8 cellular contexts compared by ENCODE assay signal in the genomic region with DNA sequence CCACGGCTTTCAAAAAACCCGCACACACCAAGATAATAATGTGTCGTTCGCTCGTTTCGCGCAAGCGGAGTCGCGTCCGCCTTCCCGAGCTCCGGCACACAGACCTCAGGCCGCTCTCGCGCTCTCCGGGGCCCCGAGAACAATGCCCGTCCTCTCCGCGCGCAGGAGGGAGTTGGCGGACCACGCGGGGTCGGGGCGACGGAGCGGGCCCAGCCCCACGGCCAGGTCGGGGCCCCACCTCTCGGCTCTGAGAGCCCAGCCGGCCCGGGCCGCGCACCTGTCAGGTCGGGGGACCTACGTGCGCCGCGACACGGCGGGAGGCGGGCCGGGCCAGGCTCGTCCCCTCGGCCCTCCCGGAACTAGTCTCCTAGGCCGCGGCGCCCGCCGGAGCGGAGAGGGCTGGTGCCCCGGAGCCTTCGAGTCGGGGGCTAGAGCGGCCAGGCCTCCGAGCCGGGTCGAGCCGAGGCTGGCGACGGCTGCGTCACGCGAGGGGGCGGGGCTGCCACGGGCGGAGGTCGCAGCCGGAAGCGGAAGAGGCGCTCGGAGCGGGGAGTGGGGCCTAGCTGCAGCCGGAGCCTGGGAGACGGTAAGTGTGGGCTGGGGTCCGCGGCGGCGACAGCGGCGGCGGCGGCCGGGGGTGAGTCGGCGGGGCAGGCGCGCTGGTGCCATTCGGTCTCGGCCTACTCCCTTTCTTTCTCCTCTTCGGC. TPM values are rescaled to one million over a fixed set of nuclear protein-coding genes. Genes with fewer than 3 reads are reported as not detected.
DNase-seq lines count a peak whose midpoint lies in the region; ATAC-seq and TF ChIP-seq lines count a peak whose summit lies in the region.

Gene CLK3 (plus strand): TSS at position 524 of the 707 bp plus-strand sequence. CDS start 3,361 bp downstream, outside the sequence.

- peak; percentile 39 for ATAC-seq in HG03378 (IDR thresholded peaks at IDR 0.05; ENCODE audit: unreplicated experiment)

- peak within 1 kb of the TSS; percentile 89 for H3K4me3 ChIP-seq in kidney epithelial cell (ENCODE audit: low read depth, low read length)

- H3K27me3 ChIP-seq in kidney epithelial cell (ENCODE audit: control insufficient read depth, insufficient read depth, low read length): peaks cover 6% of the 10 kb centered on the region

- peak; percentile 97 for DNase-seq in AG20443 (ENCODE audit: low spot score)
- DNase-seq in NCI-H510A (lab: John Stamatoyannopoulos, UW): peak; percentile 92
- DNase-seq in activated CD4-positive, alpha-beta T cell treated with anti-CD3 and anti-CD28 coated beads for 1 hour: peak; percentile 92
- DNase-seq in cerebellum (ENCODE audit: low spot score): peak; percentile 97
- DNase-seq in kidney epithelial cell (ENCODE audit: low read depth): peak; percentile 66
- DNase-seq in stimulated activated CD4-positive, alpha-beta T cell treated with anti-CD3 and anti-CD28 coated beads, Interleukin-15, amount 100 ng/mL, for 48 hours (ENCODE audit: low read depth in 2 of 2): peak; percentile 91 to 98

- peaks cover 1% of the 10 kb centered on the region for H3K36me3 ChIP-seq in kidney epithelial cell (ENCODE audit: control insufficient read depth, insufficient read depth, low read length)

- peak; percentile 78 for TF ChIP-seq POLR2A in GM19099 (IDR thresholded peaks at IDR 0.05; ENCODE audit: extremely low read depth, insufficient read length, low read depth)

- no peak for TF ChIP-seq CTCF in kidney epithelial cell (IDR thresholded peaks at IDR 0.05; ENCODE audit: insufficient read depth, low read length, poor library complexity, severe bottlenecking)

RNA-seq across cellular contexts. Expression of gene CLK3, which starts in this region (rescaled TPM):
- 37.6 TPM for total RNA-seq in cerebellum
- 96.9 and 104 TPM in 2 replicates for total RNA-seq in kidney epithelial cell

Comparison
In these comparisons a context has a peak if more than half of its experiments do, and no peak if none do; other contexts are left out.
1. Peak in every context shown above with its lines: DNase-seq, ATAC-seq and H3K4me3 ChIP-seq.